8 cellular contexts compared by ENCODE assay signal in genomic region chr7:43647772-43648643, GRCh38.
A peak's percentile ranks its signal among the peaks of the same experiment; 100 is the strongest.
DNase-seq lines count a peak whose midpoint lies in the region; ATAC-seq and TF ChIP-seq lines count a peak whose summit lies in the region.

No MANE protein-coding gene starts in this region.

- WGBS in urinary bladder = 8% methylated on average over 9 of the region's 9 CpGs

- H3K27ac ChIP-seq in fibroblast of lung (ENCODE audit: insufficient read depth, low read length) = peak overlapping the region; percentile 99
- peak overlapping the region; percentile 87 for H3K27ac ChIP-seq in urinary bladder (ENCODE audit: low read depth)

- H3K4me3 ChIP-seq in fibroblast of lung (replicated peaks in 1 of 4; ENCODE audit: control extremely low read depth in 1 of 4, insufficient read depth in 1 of 4, low read depth in 3 of 4, low read length in 4 of 4) (peak overlapping the region; percentile 6 to 32 (median 21)), urinary bladder (ENCODE audit: low read depth, low read length) (no peak overlapping the region)

- H3K9me3 ChIP-seq in fibroblast of lung (ENCODE audit: control insufficient read depth, insufficient read depth, low read depth, low read length) = no peaks in the 10 kb centered on the region

- peak overlapping the region; percentile 89 for H3K4me2 ChIP-seq in fibroblast of lung (ENCODE audit: extremely low read depth, insufficient read depth, low read length)

- peaks cover 2% of the 10 kb centered on the region for H3K36me3 ChIP-seq in fibroblast of lung (ENCODE audit: control insufficient read depth, insufficient read depth, low read length)
- no peaks in the 10 kb centered on the region for H3K36me3 ChIP-seq in urinary bladder (ENCODE audit: insufficient read depth)

- DNase-seq in NCI-H82 (lab: John Stamatoyannopoulos, UW) (peak; percentile 46), NCI-H82 treated with DMSO at 0.1 percent for 48 hours (lab: John Stamatoyannopoulos, UW; ENCODE audit: unreplicated experiment) (no peak), NCI-H226 (peak; percentile 98), fibroblast of lung (ENCODE audit: low read depth in 2 of 2) (peak; percentile 100)
- peak; percentile 73 for DNase-seq in activated T-cell treated with anti-CD3 and anti-CD28 coated beads, Interleukin-2, amount 50 U/mL, for 72 hours
- DNase-seq in naive thymus-derived CD8-positive, alpha-beta T cell = peak in 3 of 10 donors; percentile 27 to 46 (median 36)

- no peak for TF ChIP-seq CTCF in fibroblast of lung (conservative IDR thresholded peaks at IDR 0.05 in 1 of 2, IDR thresholded peaks at IDR 0.05 in 1 of 2; ENCODE audit: low read depth in 1 of 2, low read length in 2 of 2)

- no peaks in the 10 kb centered on the region for H3K27me3 Mint-ChIP-seq in activated T-cell treated with anti-CD3 and anti-CD28 coated beads, Interleukin-2, amount 50 U/mL, for 72 hours (ENCODE audit: low read depth)
- H3K27me3 Mint-ChIP-seq in naive thymus-derived CD8-positive, alpha-beta T cell = no peaks in the 10 kb centered on the region

- H2AFZ ChIP-seq in fibroblast of lung (ENCODE audit: low read length) = no peak overlapping the region

- POLR2A ChIA-PET in naive thymus-derived CD8-positive, alpha-beta T cell (lab: Charles Lee) = interaction anchor here (0.6 to 16.9 kb wide), 18 partner anchors 9 to 61 kb away, joined by 3 to 373 read pairs (median 14); partner anchors contain the start of gene STK17A

- H3K36me3 Mint-ChIP-seq in activated T-cell treated with anti-CD3 and anti-CD28 coated beads, Interleukin-2, amount 50 U/mL, for 72 hours (ENCODE audit: insufficient read depth in 2 of 2) = peaks cover 7 to 20% of the 10 kb centered on the region in 2 donors
- H3K36me3 Mint-ChIP-seq in naive thymus-derived CD8-positive, alpha-beta T cell = peaks cover 4 to 26% (median 17%) of the 10 kb centered on the region in 3 donors

- peak overlapping the region; percentile 24 for H3K27ac Mint-ChIP-seq in activated T-cell treated with anti-CD3 and anti-CD28 coated beads, Interleukin-2, amount 50 U/mL, for 72 hours
- H3K27ac Mint-ChIP-seq in naive thymus-derived CD8-positive, alpha-beta T cell = peak overlapping the region in 9 of 10 donors; percentile 93 to 100 (median 99)

- H3K9ac ChIP-seq in fibroblast of lung (ENCODE audit: insufficient read depth, low read length) = peak overlapping the region; percentile 76

- H3K4me1 Mint-ChIP-seq in activated T-cell treated with anti-CD3 and anti-CD28 coated beads, Interleukin-2, amount 50 U/mL, for 72 hours (ENCODE audit: low read depth) = peaks cover 100% of the 10 kb centered on the region
- peaks cover 47 to 98% (median 92%) of the 10 kb centered on the region in 4 donors for H3K4me1 Mint-ChIP-seq in naive thymus-derived CD8-positive, alpha-beta T cell

- no peaks in the 10 kb centered on the region for H4K20me1 ChIP-seq in fibroblast of lung (ENCODE audit: control insufficient read depth, extremely low read depth, insufficient read depth, low read length)

- no peaks in the 10 kb centered on the region for H3K27me3 ChIP-seq in fibroblast of lung (ENCODE audit: control insufficient read depth, insufficient read depth, low read length)

- peak overlapping the region; percentile 65 to 77 for H3K4me3 Mint-ChIP-seq in activated T-cell treated with anti-CD3 and anti-CD28 coated beads, Interleukin-2, amount 50 U/mL, for 72 hours
- H3K4me3 Mint-ChIP-seq in naive thymus-derived CD8-positive, alpha-beta T cell = peak overlapping the region; percentile 77 to 91 (median 86)

- H3K4me1 ChIP-seq in fibroblast of lung (ENCODE audit: control insufficient read depth, extremely low read depth, insufficient read depth, low read length) (peaks cover 57% of the 10 kb centered on the region), urinary bladder (ENCODE audit: insufficient read depth) (peaks cover 2% of the 10 kb centered on the region)

- peaks cover 4% of the 10 kb centered on the region for H3K79me2 ChIP-seq in fibroblast of lung (ENCODE audit: control insufficient read depth, insufficient read depth, low read length)

- peaks cover 0 to 1% of the 10 kb centered on the region in 2 donors for H3K9me3 Mint-ChIP-seq in activated T-cell treated with anti-CD3 and anti-CD28 coated beads, Interleukin-2, amount 50 U/mL, for 72 hours
- no peaks in the 10 kb centered on the region for H3K9me3 Mint-ChIP-seq in naive thymus-derived CD8-positive, alpha-beta T cell

- peak; percentile 19 for ATAC-seq in HG02970 (IDR thresholded peaks at IDR 0.05; ENCODE audit: low FRiP score, unreplicated experiment)
- peak; percentile 70 to 73 for ATAC-seq in activated T-cell treated with anti-CD3 and anti-CD28 coated beads, Interleukin-2, amount 50 U/mL, for 72 hours (replicated peaks in 1 of 2)
- ATAC-seq in naive thymus-derived CD8-positive, alpha-beta T cell = peak in 1 of 2 donors; percentile 10
